8 cellular contexts compared by ENCODE assay signal in the genomic region with DNA sequence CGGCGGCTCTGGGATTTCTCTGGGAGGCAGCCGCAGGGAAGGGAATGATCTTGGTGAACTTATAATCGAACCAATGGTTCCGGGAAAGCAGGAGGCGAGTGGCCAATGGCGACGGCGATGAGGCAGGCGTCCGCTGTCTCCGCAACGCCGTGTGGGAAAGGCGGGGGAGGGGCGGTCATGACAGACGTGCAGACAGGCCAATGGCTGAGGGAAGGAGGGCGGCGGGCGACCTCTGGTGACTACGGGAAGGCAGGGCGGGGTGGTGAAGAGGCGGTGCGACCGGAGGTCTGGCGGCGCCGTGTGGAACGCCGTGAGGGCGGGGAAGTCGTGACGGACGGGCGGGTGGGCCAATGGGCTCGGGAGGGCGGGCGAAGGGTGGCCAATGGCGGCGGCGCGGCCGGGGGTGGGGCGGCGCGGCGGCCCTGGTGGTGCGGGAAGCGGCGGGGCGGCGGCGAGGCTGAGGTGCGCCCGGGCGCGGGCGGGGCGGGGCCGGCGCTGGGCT. TPM values are rescaled to one million over a fixed set of nuclear protein-coding genes. Genes with fewer than 3 reads are reported as not detected.
A peak's percentile ranks its signal among the peaks of the same experiment; 100 is the strongest.
DNase-seq lines count a peak whose midpoint lies in the region; ATAC-seq and TF ChIP-seq lines count a peak whose summit lies in the region.

A gene with protein sequence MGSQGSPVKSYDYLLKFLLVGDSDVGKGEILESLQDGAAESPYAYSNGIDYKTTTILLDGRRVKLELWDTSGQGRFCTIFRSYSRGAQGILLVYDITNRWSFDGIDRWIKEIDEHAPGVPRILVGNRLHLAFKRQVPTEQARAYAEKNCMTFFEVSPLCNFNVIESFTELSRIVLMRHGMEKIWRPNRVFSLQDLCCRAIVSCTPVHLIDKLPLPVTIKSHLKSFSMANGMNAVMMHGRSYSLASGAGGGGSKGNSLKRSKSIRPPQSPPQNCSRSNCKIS (plus strand): TSS at position 409 of the 502 bp plus-strand sequence. CDS start 226 bp downstream, outside the sequence.

- peaks cover 67% of the 10 kb centered on the region for H3K79me2 ChIP-seq in SK-N-SH (ENCODE audit: insufficient read depth)

- POLR2A ChIA-PET in GM10248 (lab: Yijun Ruan, JAX): no interaction called here
- POLR2A ChIA-PET in SK-N-SH (lab: Yijun Ruan, JAX): interaction anchor here (1.0 kb wide), 1 partner anchor 47 kb away, joined by 4 read pairs; the partner anchor contains the start of gene METTL26

- peaks cover 20% of the 10 kb centered on the region for H3F3A ChIP-seq in SK-N-SH (replicated peaks; ENCODE audit: insufficient read depth)

- peak within 1 kb of the TSS; percentile 78; the same call in 1 of the 2 replicates for H2AFZ ChIP-seq in SK-N-SH (ENCODE audit: low read depth)

- H3K36me3 ChIP-seq in SK-N-SH (replicated peaks in 1 of 2; ENCODE audit: control insufficient read depth in 1 of 2, insufficient read depth in 2 of 2, low read length in 1 of 2) (peaks cover 0 to 3% of the 10 kb centered on the region in 2 experiments), suprapubic skin (no peaks in the 10 kb centered on the region)

- H3K4me1 ChIP-seq in SK-N-SH (ENCODE audit: control insufficient read depth in 1 of 2, insufficient read depth in 2 of 2, low read depth in 1 of 2, low read length in 1 of 2) (peaks cover 21 to 38% of the 10 kb centered on the region in 2 experiments; a peak in 2 of 4 replicates), suprapubic skin (peaks cover 67% of the 10 kb centered on the region)

- TF ChIP-seq EP300 in SK-N-SH (IDR thresholded peaks at IDR 0.05; ENCODE audit: borderline replicate concordance in 1 of 2, low read depth in 1 of 2, low read length in 1 of 2) (no peak), suprapubic skin (IDR thresholded peaks at IDR 0.05) (no peak)

- no peaks in the 10 kb centered on the region for H3K27me3 ChIP-seq in SK-N-SH (ENCODE audit: insufficient read depth)
- H3K27me3 ChIP-seq in suprapubic skin: no peaks in the 10 kb centered on the region

- H3K4me2 ChIP-seq in SK-N-SH: peak within 1 kb of the TSS; percentile 100

- peak; percentile 99 for DNase-seq in GM10248 (ENCODE audit: extremely low spot score)
- DNase-seq in NCI-H1048 (lab: John Stamatoyannopoulos, UW): peak; percentile 65
- DNase-seq in SK-N-SH: peak; percentile 99
- DNase-seq in activated naive CD4-positive, alpha-beta T cell treated with anti-CD3 and anti-CD28 coated beads, Interleukin-2, amount 50 U/mL, for 16 hours: peak; percentile 99
- peak; percentile 98 for DNase-seq in germinal center (ENCODE audit: low spot score)
- DNase-seq in nucleus accumbens (lab: John Stamatoyannopoulos, UW): peak; percentile 94 to 100 (median 99)
- peak; percentile 99 to 100 for DNase-seq in suprapubic skin (ENCODE audit: low spot score in 2 of 2)

- 2% methylated on average over 20 of the region's 61 CpGs for WGBS in SK-N-SH (ENCODE audit: low lambda C conversion rate)
- WGBS in suprapubic skin: 1% methylated on average over 26 of the region's 61 CpGs

- peak; percentile 17 for TF ChIP-seq CTCF in GM10248 (IDR thresholded peaks at IDR 0.05; ENCODE audit: control extremely low read depth, extremely low read depth, low read depth, missing control alignments)
- TF ChIP-seq CTCF in SK-N-SH (IDR thresholded peaks at IDR 0.05): no peak
- peak in 1 of 2 donors; percentile 21 for TF ChIP-seq CTCF in suprapubic skin (IDR thresholded peaks at IDR 0.05)

- H4K20me1 ChIP-seq in SK-N-SH (ENCODE audit: insufficient read depth): peaks cover 42% of the 10 kb centered on the region

- no peaks in the 10 kb centered on the region for H3K9me2 ChIP-seq in SK-N-SH

- H3K4me3 ChIP-seq in SK-N-SH (ENCODE audit: low read depth in 2 of 2, low read length in 1 of 2): peak within 1 kb of the TSS; percentile 89 to 90
- peak within 1 kb of the TSS; percentile 84 for H3K4me3 ChIP-seq in suprapubic skin

- H3K9me3 ChIP-seq in SK-N-SH: no peaks in the 10 kb centered on the region
- no peaks in the 10 kb centered on the region for H3K9me3 ChIP-seq in suprapubic skin

- peak within 1 kb of the TSS; percentile 90 for H3K9ac ChIP-seq in SK-N-SH

- CTCF ChIA-PET in GM10248 (lab: Yijun Ruan, JAX) (interaction anchor here (0.9 to 1.3 kb wide), 2 partner anchors 16 to 483 kb away, joined by 3 read pairs; no protein-coding TSS in a partner anchor), SK-N-SH (lab: Yijun Ruan, JAX) (interaction anchor here (0.8 to 1.3 kb wide), 6 partner anchors 10 to 58 kb away, joined by 3 to 7 read pairs (median 3); no protein-coding TSS in a partner anchor)

- no peak for TF ChIP-seq RAD21 in SK-N-SH (IDR thresholded peaks at IDR 0.05; ENCODE audit: low read length)

- peak; percentile 69 for ATAC-seq in HG02588 (IDR thresholded peaks at IDR 0.05; ENCODE audit: unreplicated experiment)

- H3K27ac ChIP-seq in SK-N-SH (ENCODE audit: low read depth in 2 of 2, low read length in 1 of 2): peak within 1 kb of the TSS; percentile 90 to 97
- peak within 1 kb of the TSS; percentile 99 for H3K27ac ChIP-seq in suprapubic skin

- no peak for TF ChIP-seq POLR2A in suprapubic skin (IDR thresholded peaks at IDR 0.05)

TF ChIP-seq in SK-N-SH, 30 proteins besides CTCF, POLR2A, EP300 and RAD21:
- TF ChIP-seq POLR2AphosphoS5 (IDR thresholded peaks at IDR 0.05; ENCODE audit: low read depth, low read length) (0 out of 2 replicates have a peak, but pooled peaks have one; percentile 32), FOXJ3 (CRISPR knock-in tag; IDR thresholded peaks at IDR 0.05) (no peak), TCF12 (IDR thresholded peaks at IDR 0.05) (no peak), CHD2 (IDR thresholded peaks at IDR 0.05; ENCODE audit: low read length, partially characterized antibody) (peak; percentile 96), MEF2A (IDR thresholded peaks at IDR 0.05; ENCODE audit: borderline replicate concordance, low read depth) (no peak), SIN3A (IDR thresholded peaks at IDR 0.05; ENCODE audit: borderline replicate concordance, low read depth, low read length) (peak; percentile 52; the same call in 1 of the 2 replicates)
- TF ChIP-seq, protein P1, sequence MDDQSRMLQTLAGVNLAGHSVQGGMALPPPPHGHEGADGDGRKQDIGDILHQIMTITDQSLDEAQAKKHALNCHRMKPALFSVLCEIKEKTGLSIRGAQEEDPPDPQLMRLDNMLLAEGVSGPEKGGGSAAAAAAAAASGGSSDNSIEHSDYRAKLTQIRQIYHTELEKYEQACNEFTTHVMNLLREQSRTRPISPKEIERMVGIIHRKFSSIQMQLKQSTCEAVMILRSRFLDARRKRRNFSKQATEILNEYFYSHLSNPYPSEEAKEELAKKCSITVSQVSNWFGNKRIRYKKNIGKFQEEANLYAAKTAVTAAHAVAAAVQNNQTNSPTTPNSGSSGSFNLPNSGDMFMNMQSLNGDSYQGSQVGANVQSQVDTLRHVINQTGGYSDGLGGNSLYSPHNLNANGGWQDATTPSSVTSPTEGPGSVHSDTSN (IDR thresholded peaks at IDR 0.05): peak; percentile 99; the same call in 1 of the 2 replicates
- TF ChIP-seq, protein P2, sequence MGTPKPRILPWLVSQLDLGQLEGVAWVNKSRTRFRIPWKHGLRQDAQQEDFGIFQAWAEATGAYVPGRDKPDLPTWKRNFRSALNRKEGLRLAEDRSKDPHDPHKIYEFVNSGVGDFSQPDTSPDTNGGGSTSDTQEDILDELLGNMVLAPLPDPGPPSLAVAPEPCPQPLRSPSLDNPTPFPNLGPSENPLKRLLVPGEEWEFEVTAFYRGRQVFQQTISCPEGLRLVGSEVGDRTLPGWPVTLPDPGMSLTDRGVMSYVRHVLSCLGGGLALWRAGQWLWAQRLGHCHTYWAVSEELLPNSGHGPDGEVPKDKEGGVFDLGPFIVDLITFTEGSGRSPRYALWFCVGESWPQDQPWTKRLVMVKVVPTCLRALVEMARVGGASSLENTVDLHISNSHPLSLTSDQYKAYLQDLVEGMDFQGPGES (IDR thresholded peaks at IDR 0.05; ENCODE audit: low read depth, low read length): peak; percentile 78

RNA-seq across cellular contexts. Expression of the gene that starts here (rescaled TPM):
- polyA plus RNA-seq in SK-N-SH (2012; rRNA removed): 12.1 and 13.0 TPM in 2 replicates
- polyA plus RNA-seq in SK-N-SH (2012; cell fraction: cytosol; rRNA removed): 5.0 and 8.5 TPM in 2 replicates
- polyA plus RNA-seq in SK-N-SH (2012; cell fraction: nucleus; rRNA removed): 26.7 and 31.3 TPM in 2 replicates
- 100 to 1,000 TPM in 3 of 4 donors, 10 to 100 TPM in 1; 77.8 to 116 (median 110) TPM for total RNA-seq in suprapubic skin

Comparison
In these comparisons a context has a peak if more than half of its experiments do, and no peak if none do; other contexts are left out.
1. Peak in every context shown above with its lines: DNase-seq, ATAC-seq, H3K4me3 ChIP-seq and H3K27ac ChIP-seq.